9 cellular contexts compared by ENCODE assay signal in the genomic region with DNA sequence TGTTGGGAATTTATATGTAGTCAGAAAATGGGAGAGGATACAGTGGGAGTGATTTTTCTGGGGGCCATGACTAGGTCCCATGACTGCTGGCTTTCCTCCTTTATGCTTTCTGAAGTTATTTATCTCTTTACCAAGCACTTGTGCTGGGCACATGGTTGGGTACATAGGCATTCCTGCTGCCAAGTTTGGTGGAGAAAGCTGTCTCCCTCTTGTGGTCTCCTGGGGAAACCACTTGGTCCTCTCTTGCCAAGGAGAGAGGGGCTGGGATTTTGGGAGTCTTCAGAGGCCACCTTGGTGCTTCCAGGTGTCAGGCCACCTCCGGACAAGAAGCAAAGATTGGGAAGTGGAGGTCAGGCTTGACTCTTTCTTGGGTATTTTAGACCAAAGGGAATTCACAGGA.
DNase-seq lines count a peak whose midpoint lies in the region; ATAC-seq and TF ChIP-seq lines count a peak whose summit lies in the region.
"Had no signal": no experiment of that assay in that cellular context is flagged by ENCODE, and none has a peak within 500 bp of the region (broad histone marks: within the 10 kb centered on the region; RNA-seq: fewer than 3 reads in every experiment).

No MANE protein-coding gene starts in this region.

- no peaks in the 10 kb centered on the region for H3K4me1 ChIP-seq in HCT116 (ENCODE audit: control insufficient read depth in 1 of 2, insufficient read depth in 2 of 2, low read length in 2 of 2)

- H3K9ac ChIP-seq in HCT116 (ENCODE audit: low read length) = no peak overlapping the region

- TF ChIP-seq CTCF in C4-2B (conservative IDR thresholded peaks at IDR 0.05) (peak; percentile 64), HCT116 (IDR thresholded peaks at IDR 0.05 in 2 of 3, conservative IDR thresholded peaks at IDR 0.05 in 1 of 3; ENCODE audit: borderline replicate concordance in 1 of 3, insufficient read depth in 1 of 3, low read depth in 2 of 3, low read length in 2 of 3) (peak; percentile 46 to 85 (median 70); a peak in 5 of 6 replicates), fibroblast of pulmonary artery (IDR thresholded peaks at IDR 0.05; ENCODE audit: low read length, missing control alignments) (peak; percentile 68)

- H3K27me3 Mint-ChIP-seq in stimulated activated naive CD8-positive, alpha-beta T cell treated with anti-CD3 and anti-CD28 coated beads, Interleukin-15, Interleukin-2, amounts not matched to agents 100 ng/mL and 50 ng/mL, for 24 hours = peaks cover 4% of the 10 kb centered on the region

- intact Hi-C loops in HCT116 (cut with micrococcal nuclease) = loop anchor here (1.0 to 2.0 kb wide), 2 partner anchors 108 to 319 kb away; no protein-coding TSS in a partner anchor

- no peak overlapping the region for H3K27ac ChIP-seq in C4-2B
- no peak overlapping the region for H3K27ac ChIP-seq in HCT116 (ENCODE audit: low read depth, low read length)
- H3K27ac ChIP-seq: epithelial cell of prostate had no signal

- no TSS peak for BruUV-seq in HCT116 (replicated peaks; lab: Mats Ljungman, UMichigan)

- in situ Hi-C loops in SK-MEL-5 (cut with HindIII; ENCODE audit: low pct_unique_long_range_greater_than_20kb, low sequenced_read_pairs) = no loop called here

- POLR2A ChIA-PET in HCT116 (lab: Charles Lee) = interaction anchor here (0.6 kb wide), 1 partner anchor 270 kb away, joined by 3 read pairs; no protein-coding TSS in a partner anchor

- CTCF ChIA-PET in HCT116 (lab: Charles Lee) = interaction anchor here (1.4 to 4.4 kb wide), 2 partner anchors 11 to 320 kb away, joined by 5 to 36 read pairs; no protein-coding TSS in a partner anchor

- H3K4me1 Mint-ChIP-seq in stimulated activated naive CD8-positive, alpha-beta T cell treated with anti-CD3 and anti-CD28 coated beads, Interleukin-15, Interleukin-2, amounts not matched to agents 100 ng/mL and 50 ng/mL, for 24 hours (ENCODE audit: low read depth) = no peaks in the 10 kb centered on the region

- H3K4me2 ChIP-seq in HCT116 (ENCODE audit: low read length) = no peak overlapping the region

- peaks cover 0 to 4% of the 10 kb centered on the region in 2 experiments; a peak in 2 of 4 replicates for H3K9me3 ChIP-seq in HCT116 (ENCODE audit: control insufficient read depth in 1 of 2, insufficient read depth in 1 of 2, low read depth in 1 of 2, low read length in 2 of 2)

- no peak for TF ChIP-seq POLR2A in HCT116 (IDR thresholded peaks at IDR 0.05; ENCODE audit: borderline replicate concordance, extremely low read depth, insufficient read depth, insufficient read length)

- H3K4me3 Mint-ChIP-seq in stimulated activated naive CD8-positive, alpha-beta T cell treated with anti-CD3 and anti-CD28 coated beads, Interleukin-15, Interleukin-2, amounts not matched to agents 100 ng/mL and 50 ng/mL, for 24 hours = no peak overlapping the region

- H4K20me1 ChIP-seq in HCT116 (ENCODE audit: insufficient read depth) = no peaks in the 10 kb centered on the region

- RAD21 ChIA-PET in HCT116 (lab: Charles Lee; ENCODE audit: low non-redundant PET in 1 of 2, low total read pairs in 2 of 2, uncharacterized antibody in 2 of 2, unreplicated experiment in 2 of 2) = no interaction called here

- H3K79me2 ChIP-seq in HCT116 (ENCODE audit: insufficient read depth, low read length) = no peaks in the 10 kb centered on the region

- peak overlapping the region; percentile 15 for H3K27ac Mint-ChIP-seq in stimulated activated naive CD8-positive, alpha-beta T cell treated with anti-CD3 and anti-CD28 coated beads, Interleukin-15, Interleukin-2, amounts not matched to agents 100 ng/mL and 50 ng/mL, for 24 hours

- no peaks in the 10 kb centered on the region for H3K27me3 ChIP-seq in HCT116 (ENCODE audit: insufficient read depth, low read length)

- no peak overlapping the region for H2AFZ ChIP-seq in HCT116 (ENCODE audit: low read depth, low read length, poor library complexity, severe bottlenecking)

- H3K9me2 ChIP-seq in HCT116 (ENCODE audit: insufficient read depth) = no peaks in the 10 kb centered on the region

- peak; percentile 69 for TF ChIP-seq RAD21 in HCT116 (IDR thresholded peaks at IDR 0.05; ENCODE audit: low read depth)

- peak; percentile 19 for DNase-seq in HCT116 (ENCODE audit: low read depth, low spot score)
- peak; percentile 71 for DNase-seq in SK-MEL-5 (ENCODE audit: low read depth, low spot score)
- DNase-seq in fibroblast of pulmonary artery (ENCODE audit: low read depth) = peak; percentile 45

- H3K4me3 ChIP-seq in HCT116 (replicated peaks in 1 of 2; ENCODE audit: low read depth in 1 of 2, low read length in 2 of 2) (no peak overlapping the region), fibroblast of pulmonary artery (replicated peaks; ENCODE audit: low read depth, low read length) (no peak overlapping the region)

- ATAC-seq in HCT116 (peak; percentile 86), HG03571 (IDR thresholded peaks at IDR 0.05; ENCODE audit: unreplicated experiment) (no peak), GM21619 (IDR thresholded peaks at IDR 0.05; ENCODE audit: unreplicated experiment) (no peak), GM18520 (IDR thresholded peaks at IDR 0.05; ENCODE audit: unreplicated experiment) (no peak)

- H3K9me3 Mint-ChIP-seq in stimulated activated naive CD8-positive, alpha-beta T cell treated with anti-CD3 and anti-CD28 coated beads, Interleukin-15, Interleukin-2, amounts not matched to agents 100 ng/mL and 50 ng/mL, for 24 hours = peaks cover 14% of the 10 kb centered on the region

- H3K36me3 ChIP-seq in HCT116 (ENCODE audit: control insufficient read depth in 1 of 2, insufficient read depth in 2 of 2, low read length in 2 of 2) = no peaks in the 10 kb centered on the region

- H3K36me3 Mint-ChIP-seq in stimulated activated naive CD8-positive, alpha-beta T cell treated with anti-CD3 and anti-CD28 coated beads, Interleukin-15, Interleukin-2, amounts not matched to agents 100 ng/mL and 50 ng/mL, for 24 hours (ENCODE audit: low read depth) = no peaks in the 10 kb centered on the region

TF ChIP-seq in HCT116, 20 proteins besides CTCF, POLR2A, EP300 and RAD21:
- no peak for TF ChIP-seq YY1 (IDR thresholded peaks at IDR 0.05; ENCODE audit: extremely low read depth, insufficient replicate concordance, low read depth, low read length)
- TF ChIP-seq, protein P1, sequence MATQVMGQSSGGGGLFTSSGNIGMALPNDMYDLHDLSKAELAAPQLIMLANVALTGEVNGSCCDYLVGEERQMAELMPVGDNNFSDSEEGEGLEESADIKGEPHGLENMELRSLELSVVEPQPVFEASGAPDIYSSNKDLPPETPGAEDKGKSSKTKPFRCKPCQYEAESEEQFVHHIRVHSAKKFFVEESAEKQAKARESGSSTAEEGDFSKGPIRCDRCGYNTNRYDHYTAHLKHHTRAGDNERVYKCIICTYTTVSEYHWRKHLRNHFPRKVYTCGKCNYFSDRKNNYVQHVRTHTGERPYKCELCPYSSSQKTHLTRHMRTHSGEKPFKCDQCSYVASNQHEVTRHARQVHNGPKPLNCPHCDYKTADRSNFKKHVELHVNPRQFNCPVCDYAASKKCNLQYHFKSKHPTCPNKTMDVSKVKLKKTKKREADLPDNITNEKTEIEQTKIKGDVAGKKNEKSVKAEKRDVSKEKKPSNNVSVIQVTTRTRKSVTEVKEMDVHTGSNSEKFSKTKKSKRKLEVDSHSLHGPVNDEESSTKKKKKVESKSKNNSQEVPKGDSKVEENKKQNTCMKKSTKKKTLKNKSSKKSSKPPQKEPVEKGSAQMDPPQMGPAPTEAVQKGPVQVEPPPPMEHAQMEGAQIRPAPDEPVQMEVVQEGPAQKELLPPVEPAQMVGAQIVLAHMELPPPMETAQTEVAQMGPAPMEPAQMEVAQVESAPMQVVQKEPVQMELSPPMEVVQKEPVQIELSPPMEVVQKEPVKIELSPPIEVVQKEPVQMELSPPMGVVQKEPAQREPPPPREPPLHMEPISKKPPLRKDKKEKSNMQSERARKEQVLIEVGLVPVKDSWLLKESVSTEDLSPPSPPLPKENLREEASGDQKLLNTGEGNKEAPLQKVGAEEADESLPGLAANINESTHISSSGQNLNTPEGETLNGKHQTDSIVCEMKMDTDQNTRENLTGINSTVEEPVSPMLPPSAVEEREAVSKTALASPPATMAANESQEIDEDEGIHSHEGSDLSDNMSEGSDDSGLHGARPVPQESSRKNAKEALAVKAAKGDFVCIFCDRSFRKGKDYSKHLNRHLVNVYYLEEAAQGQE (IDR thresholded peaks at IDR 0.05; ENCODE audit: low read depth) = no peak
- no peak for TF ChIP-seq ZFX (IDR thresholded peaks at IDR 0.05)
- no peak for TF ChIP-seq ELF1 (IDR thresholded peaks at IDR 0.05; ENCODE audit: borderline replicate concordance, low read depth)
- TF ChIP-seq JUND (IDR thresholded peaks at IDR 0.05) = no peak
- TF ChIP-seq, protein P2, sequence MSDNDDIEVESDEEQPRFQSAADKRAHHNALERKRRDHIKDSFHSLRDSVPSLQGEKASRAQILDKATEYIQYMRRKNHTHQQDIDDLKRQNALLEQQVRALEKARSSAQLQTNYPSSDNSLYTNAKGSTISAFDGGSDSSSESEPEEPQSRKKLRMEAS (IDR thresholded peaks at IDR 0.05) = peak; percentile 41; the same call in 1 of the 2 replicates
- no peak for TF ChIP-seq SP1 (IDR thresholded peaks at IDR 0.05; ENCODE audit: low read depth)
- TF ChIP-seq, protein P3, sequence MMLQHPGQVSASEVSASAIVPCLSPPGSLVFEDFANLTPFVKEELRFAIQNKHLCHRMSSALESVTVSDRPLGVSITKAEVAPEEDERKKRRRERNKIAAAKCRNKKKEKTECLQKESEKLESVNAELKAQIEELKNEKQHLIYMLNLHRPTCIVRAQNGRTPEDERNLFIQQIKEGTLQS (IDR thresholded peaks at IDR 0.05) = no peak
- TF ChIP-seq CEBPB (IDR thresholded peaks at IDR 0.05; ENCODE audit: low read depth) = no peak

Comparison
In these comparisons a context has a peak if more than half of its experiments do, and no peak if none do; other contexts are left out.
1. DNase-seq: peak in every context shown above with its lines; median percentile 71 in SK-MEL-5; 45 in fibroblast of pulmonary artery; 19 in HCT116.